In the genomic region with DNA sequence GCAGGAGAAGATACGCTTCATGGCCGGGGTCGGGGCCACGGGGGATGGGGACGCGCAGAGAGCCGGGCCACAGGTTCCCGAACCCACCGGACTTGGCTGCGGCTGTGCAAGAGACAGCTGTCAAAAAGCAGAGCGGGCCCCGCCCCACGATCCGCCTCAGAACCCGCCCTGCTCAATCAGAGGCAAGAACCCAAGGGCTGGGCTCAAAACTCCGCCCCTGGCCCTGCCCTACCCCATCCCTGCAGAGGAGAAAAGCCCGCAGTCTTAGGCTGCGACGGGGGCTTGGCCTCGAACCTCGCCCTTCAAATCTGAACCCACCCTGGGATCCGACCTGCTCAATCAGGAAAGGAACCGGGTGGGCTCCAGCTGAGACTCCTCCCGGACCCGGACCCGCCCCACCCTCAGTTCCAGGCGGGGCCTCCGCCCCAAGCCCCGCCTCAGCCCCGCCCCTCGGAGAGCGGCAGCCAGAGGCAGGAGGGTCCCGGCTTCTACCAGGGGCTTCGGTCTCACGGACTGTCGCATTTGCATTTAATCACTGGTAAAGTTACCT, we compare ENCODE assay signal across 8 cellular contexts. TPM values are rescaled to one million over a fixed set of nuclear protein-coding genes. Genes with fewer than 3 reads are reported as not detected.
A peak's percentile ranks its signal among the peaks of the same experiment; 100 is the strongest.
DNase-seq lines count a peak whose midpoint lies in the region; ATAC-seq lines count a peak whose summit lies in the region.

A gene with protein sequence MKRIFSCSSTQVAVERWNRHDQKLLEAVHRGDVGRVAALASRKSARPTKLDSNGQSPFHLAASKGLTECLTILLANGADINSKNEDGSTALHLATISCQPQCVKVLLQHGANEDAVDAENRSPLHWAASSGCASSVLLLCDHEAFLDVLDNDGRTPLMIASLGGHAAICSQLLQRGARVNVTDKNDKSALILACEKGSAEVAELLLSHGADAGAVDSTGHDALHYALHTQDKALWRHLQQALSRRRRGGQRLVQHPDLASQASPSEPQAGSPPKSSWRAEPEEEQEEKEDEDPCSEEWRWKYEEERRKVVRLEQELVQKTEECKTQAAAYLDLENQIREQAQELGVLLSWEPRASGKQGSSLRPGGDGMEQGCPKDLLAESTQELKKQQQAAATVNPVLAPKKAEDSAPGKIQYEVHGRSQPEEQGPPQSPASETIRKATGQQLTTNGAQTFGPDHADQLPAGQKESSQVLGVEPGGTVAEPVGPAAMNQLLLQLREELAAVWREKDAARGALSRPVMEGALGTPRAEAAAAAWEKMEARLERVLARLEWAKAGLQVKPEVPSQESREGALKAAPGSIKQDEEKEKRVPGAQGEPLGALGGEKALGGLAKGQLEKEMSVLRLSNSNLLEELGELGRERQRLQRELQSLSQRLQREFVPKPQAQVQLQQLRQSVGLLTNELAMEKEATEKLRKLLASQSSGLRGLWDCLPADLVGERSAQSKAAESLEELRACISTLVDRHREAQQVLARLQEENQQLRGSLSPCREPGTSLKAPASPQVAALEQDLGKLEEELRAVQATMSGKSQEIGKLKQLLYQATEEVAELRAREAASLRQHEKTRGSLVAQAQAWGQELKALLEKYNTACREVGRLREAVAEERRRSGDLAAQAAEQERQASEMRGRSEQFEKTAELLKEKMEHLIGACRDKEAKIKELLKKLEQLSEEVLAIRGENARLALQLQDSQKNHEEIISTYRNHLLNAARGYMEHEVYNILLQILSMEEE (minus strand): TSS at position 129 of the 550 bp plus-strand sequence. CDS start 108 bp downstream, at position 21.

- ATAC-seq in GM21423 (IDR thresholded peaks at IDR 0.05; ENCODE audit: unreplicated experiment) = peak; percentile 98

- DNase-seq in COLO829 (ENCODE audit: low spot score) (peak; percentile 95), HT1080 (ENCODE audit: low read depth) (peak; percentile 70), NOMO-1 treated with dmso at 0.1 percent for 144 hours (lab: John Stamatoyannopoulos, UW; ENCODE audit: unreplicated experiment) (peak; percentile 41), epidermal melanocyte (ENCODE audit: insufficient read length, low spot score) (peak; percentile 92)
- DNase-seq in activated CD8-positive, alpha-beta memory T cell treated with anti-CD3 and anti-CD28 coated beads, Interleukin-2, amount 50 U/mL, for 48 hours = peak; percentile 91
- peak; percentile 72 to 79 for DNase-seq in stimulated activated CD8-positive, alpha-beta memory T cell treated with anti-CD3 and anti-CD28 coated beads, Interleukin-15, amount 100 ng/mL, for 4 hours (ENCODE audit: low read depth in 2 of 2)

- peaks cover 10% of the 10 kb centered on the region for H3K4me1 ChIP-seq in mononuclear cell (ENCODE audit: insufficient read depth, low read length)

- no peaks in the 10 kb centered on the region for H3K9me3 ChIP-seq in mononuclear cell (ENCODE audit: low read depth, low read length)

- H3K27me3 ChIP-seq in mononuclear cell (ENCODE audit: insufficient read depth, low read length) = peaks cover 13% of the 10 kb centered on the region

- H3K4me3 ChIP-seq in mononuclear cell (ENCODE audit: low read length) = peak within 1 kb of the TSS; percentile 54

RNA-seq across cellular contexts. Expression of the gene that starts here (rescaled TPM):
- total RNA-seq in HT1080 (2014; rRNA removed; shearing (Covaris generic)) = 0.08 TPM in 1 of 2 replicates, not detected in the other
- 0.08 and 0.09 TPM in 2 replicates for polyA plus RNA-seq in HT1080 (2015; cell fraction: cytosol; rRNA removed)
- 0.18 and 0.19 TPM in 2 replicates for polyA plus RNA-seq in HT1080 (2015; cell fraction: nucleus; rRNA removed)
- total RNA-seq in mononuclear cell = not detected

Comparison
In these comparisons a context has a peak if more than half of its experiments do, and no peak if none do; other contexts are left out.
1. Peak in every context shown above with its lines: DNase-seq, ATAC-seq and H3K4me3 ChIP-seq.
2. Peak in DNase-seq in HT1080; RNA of the gene not detected or under 1 TPM.
3. DNase-seq: peak in every context shown above with its lines; median percentile 95 in COLO829; 92 in epidermal melanocyte; 91 in activated CD8-positive, alpha-beta memory T cell treated with anti-CD3 and anti-CD28 coated beads, Interleukin-2, amount 50 U/mL, for 48 hours; 76 in stimulated activated CD8-positive, alpha-beta memory T cell treated with anti-CD3 and anti-CD28 coated beads, Interleukin-15, amount 100 ng/mL, for 4 hours; 70 in HT1080; 41 in NOMO-1 treated with dmso at 0.1 percent for 144 hours.